In the genomic region with DNA sequence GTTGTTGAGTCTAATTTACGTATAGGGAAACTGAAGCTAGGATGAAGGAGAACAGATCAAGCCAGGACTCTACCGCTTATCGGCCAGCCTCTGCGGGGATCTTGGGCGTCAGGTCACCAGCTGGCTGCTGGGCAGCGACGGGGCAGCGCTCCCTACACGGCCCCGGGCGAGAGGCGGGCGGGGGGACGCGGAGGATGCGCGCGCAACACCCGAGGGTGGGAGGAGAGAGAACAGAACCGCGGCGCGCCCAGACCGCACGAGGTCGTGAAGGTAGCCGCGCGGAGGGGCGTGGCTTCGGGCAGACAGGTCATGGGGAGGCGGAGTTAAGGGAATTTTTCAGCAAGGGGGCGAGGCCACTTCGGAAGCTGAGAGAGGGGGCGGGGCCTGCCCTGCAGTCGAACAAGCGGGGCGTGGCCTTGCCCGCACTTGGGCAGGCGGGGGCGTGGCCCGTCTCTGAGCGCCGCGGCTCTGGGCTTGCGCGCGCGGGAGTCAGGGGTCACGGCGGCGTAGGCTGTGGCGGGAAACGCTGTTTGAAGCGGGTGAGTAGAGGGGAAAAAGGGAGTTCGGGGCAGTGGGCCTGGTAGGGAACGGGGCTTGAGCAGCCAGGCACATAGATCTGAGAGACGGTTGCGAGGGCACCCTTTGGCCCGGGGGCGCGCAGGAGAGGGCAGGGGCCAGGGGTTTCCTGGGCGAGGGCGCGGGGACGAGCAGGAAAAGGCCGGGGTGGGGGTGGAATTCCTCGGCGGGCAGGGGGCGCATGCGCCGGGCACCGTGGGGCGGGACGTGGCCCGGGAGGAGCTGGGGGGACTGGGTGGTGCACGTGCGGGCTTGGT, we compare ENCODE assay signal across 1 cellular context.
A peak's percentile ranks its signal among the peaks of the same experiment; 100 is the strongest.
TF ChIP-seq lines count a peak whose summit lies in the region.

A gene (plus strand): TSS at position 496 of the 833 bp plus-strand sequence. CDS start 14,505 bp downstream, outside the sequence.

TF ChIP-seq in K562, 482 proteins besides CTCF, POLR2A, EP300 and RAD21 (continued from another document and continues in another):
- TF ChIP-seq, protein P1, sequence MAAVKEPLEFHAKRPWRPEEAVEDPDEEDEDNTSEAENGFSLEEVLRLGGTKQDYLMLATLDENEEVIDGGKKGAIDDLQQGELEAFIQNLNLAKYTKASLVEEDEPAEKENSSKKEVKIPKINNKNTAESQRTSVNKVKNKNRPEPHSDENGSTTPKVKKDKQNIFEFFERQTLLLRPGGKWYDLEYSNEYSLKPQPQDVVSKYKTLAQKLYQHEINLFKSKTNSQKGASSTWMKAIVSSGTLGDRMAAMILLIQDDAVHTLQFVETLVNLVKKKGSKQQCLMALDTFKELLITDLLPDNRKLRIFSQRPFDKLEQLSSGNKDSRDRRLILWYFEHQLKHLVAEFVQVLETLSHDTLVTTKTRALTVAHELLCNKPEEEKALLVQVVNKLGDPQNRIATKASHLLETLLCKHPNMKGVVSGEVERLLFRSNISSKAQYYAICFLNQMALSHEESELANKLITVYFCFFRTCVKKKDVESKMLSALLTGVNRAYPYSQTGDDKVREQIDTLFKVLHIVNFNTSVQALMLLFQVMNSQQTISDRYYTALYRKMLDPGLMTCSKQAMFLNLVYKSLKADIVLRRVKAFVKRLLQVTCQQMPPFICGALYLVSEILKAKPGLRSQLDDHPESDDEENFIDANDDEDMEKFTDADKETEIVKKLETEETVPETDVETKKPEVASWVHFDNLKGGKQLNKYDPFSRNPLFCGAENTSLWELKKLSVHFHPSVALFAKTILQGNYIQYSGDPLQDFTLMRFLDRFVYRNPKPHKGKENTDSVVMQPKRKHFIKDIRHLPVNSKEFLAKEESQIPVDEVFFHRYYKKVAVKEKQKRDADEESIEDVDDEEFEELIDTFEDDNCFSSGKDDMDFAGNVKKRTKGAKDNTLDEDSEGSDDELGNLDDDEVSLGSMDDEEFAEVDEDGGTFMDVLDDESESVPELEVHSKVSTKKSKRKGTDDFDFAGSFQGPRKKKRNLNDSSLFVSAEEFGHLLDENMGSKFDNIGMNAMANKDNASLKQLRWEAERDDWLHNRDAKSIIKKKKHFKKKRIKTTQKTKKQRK (IDR thresholded peaks at IDR 0.05; ENCODE audit: borderline replicate concordance, low read depth, low read length), result no peak
- peak; percentile 67; the same call in 1 of the 2 replicates for TF ChIP-seq ATF7 (IDR thresholded peaks at IDR 0.05)
- no peak for TF ChIP-seq EWSR1 (IDR thresholded peaks at IDR 0.05; ENCODE audit: borderline replicate concordance, low read depth, partially characterized antibody)
- no peak for TF ChIP-seq STAG1 (CRISPR knock-in tag; IDR thresholded peaks at IDR 0.05; ENCODE audit: borderline replicate concordance)
- no peak for TF ChIP-seq THRAP3 (IDR thresholded peaks at IDR 0.05; ENCODE audit: borderline replicate concordance)
- TF ChIP-seq ZNF75A (CRISPR knock-in tag; IDR thresholded peaks at IDR 0.05), result no peak
- no peak for TF ChIP-seq ZNF76 (CRISPR knock-in tag; IDR thresholded peaks at IDR 0.05; ENCODE audit: borderline replicate concordance)
- TF ChIP-seq, protein P2, sequence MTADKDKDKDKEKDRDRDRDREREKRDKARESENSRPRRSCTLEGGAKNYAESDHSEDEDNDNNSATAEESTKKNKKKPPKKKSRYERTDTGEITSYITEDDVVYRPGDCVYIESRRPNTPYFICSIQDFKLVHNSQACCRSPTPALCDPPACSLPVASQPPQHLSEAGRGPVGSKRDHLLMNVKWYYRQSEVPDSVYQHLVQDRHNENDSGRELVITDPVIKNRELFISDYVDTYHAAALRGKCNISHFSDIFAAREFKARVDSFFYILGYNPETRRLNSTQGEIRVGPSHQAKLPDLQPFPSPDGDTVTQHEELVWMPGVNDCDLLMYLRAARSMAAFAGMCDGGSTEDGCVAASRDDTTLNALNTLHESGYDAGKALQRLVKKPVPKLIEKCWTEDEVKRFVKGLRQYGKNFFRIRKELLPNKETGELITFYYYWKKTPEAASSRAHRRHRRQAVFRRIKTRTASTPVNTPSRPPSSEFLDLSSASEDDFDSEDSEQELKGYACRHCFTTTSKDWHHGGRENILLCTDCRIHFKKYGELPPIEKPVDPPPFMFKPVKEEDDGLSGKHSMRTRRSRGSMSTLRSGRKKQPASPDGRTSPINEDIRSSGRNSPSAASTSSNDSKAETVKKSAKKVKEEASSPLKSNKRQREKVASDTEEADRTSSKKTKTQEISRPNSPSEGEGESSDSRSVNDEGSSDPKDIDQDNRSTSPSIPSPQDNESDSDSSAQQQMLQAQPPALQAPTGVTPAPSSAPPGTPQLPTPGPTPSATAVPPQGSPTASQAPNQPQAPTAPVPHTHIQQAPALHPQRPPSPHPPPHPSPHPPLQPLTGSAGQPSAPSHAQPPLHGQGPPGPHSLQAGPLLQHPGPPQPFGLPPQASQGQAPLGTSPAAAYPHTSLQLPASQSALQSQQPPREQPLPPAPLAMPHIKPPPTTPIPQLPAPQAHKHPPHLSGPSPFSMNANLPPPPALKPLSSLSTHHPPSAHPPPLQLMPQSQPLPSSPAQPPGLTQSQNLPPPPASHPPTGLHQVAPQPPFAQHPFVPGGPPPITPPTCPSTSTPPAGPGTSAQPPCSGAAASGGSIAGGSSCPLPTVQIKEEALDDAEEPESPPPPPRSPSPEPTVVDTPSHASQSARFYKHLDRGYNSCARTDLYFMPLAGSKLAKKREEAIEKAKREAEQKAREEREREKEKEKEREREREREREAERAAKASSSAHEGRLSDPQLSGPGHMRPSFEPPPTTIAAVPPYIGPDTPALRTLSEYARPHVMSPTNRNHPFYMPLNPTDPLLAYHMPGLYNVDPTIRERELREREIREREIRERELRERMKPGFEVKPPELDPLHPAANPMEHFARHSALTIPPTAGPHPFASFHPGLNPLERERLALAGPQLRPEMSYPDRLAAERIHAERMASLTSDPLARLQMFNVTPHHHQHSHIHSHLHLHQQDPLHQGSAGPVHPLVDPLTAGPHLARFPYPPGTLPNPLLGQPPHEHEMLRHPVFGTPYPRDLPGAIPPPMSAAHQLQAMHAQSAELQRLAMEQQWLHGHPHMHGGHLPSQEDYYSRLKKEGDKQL (CRISPR knock-in tag; IDR thresholded peaks at IDR 0.05; ENCODE audit: borderline replicate concordance), result no peak
- TF ChIP-seq TAF15 (IDR thresholded peaks at IDR 0.05; ENCODE audit: low read depth, low read length), result no peak
- TF ChIP-seq PML (IDR thresholded peaks at IDR 0.05; ENCODE audit: low read length), result peak; percentile 45
- no peak for TF ChIP-seq TEAD2 (tag; IDR thresholded peaks at IDR 0.05)
- TF ChIP-seq MAFF (IDR thresholded peaks at IDR 0.05; ENCODE audit: low read length), result no peak
- TF ChIP-seq TCFL5 (CRISPR knock-in tag; conservative IDR thresholded peaks at IDR 0.05), result no peak
- no peak for TF ChIP-seq MED1 (CRISPR knock-in tag; IDR thresholded peaks at IDR 0.05; ENCODE audit: borderline replicate concordance)
- no peak for TF ChIP-seq PRMT5 (CRISPR knock-in tag; IDR thresholded peaks at IDR 0.05)
- no peak; the same call in none of the 2 replicates for TF ChIP-seq RUNX1 (IDR thresholded peaks at IDR 0.05; ENCODE audit: low read depth)
- TF ChIP-seq RBM25 (IDR thresholded peaks at IDR 0.05; ENCODE audit: low read depth, low read length, severe bottlenecking), result no peak
- TF ChIP-seq CEBPB (tag; IDR thresholded peaks at IDR 0.05), result no peak
- peak; percentile 93 for TF ChIP-seq EGR1 (conservative IDR thresholded peaks at IDR 0.05)
- TF ChIP-seq KAT8 (IDR thresholded peaks at IDR 0.05; ENCODE audit: low read depth), result no peak
- TF ChIP-seq ZNF764 (CRISPR knock-in tag; IDR thresholded peaks at IDR 0.05; ENCODE audit: low read depth), result 0 out of 2 replicates have a peak, but pooled peaks have one; percentile 69
- TF ChIP-seq ZNF263 (CRISPR knock-in tag; IDR thresholded peaks at IDR 0.05; ENCODE audit: borderline replicate concordance), result no peak; the same call in 1 of the 2 replicates
- TF ChIP-seq ZNF444 (CRISPR knock-in tag; IDR thresholded peaks at IDR 0.05), result no peak
- TF ChIP-seq, protein P3, sequence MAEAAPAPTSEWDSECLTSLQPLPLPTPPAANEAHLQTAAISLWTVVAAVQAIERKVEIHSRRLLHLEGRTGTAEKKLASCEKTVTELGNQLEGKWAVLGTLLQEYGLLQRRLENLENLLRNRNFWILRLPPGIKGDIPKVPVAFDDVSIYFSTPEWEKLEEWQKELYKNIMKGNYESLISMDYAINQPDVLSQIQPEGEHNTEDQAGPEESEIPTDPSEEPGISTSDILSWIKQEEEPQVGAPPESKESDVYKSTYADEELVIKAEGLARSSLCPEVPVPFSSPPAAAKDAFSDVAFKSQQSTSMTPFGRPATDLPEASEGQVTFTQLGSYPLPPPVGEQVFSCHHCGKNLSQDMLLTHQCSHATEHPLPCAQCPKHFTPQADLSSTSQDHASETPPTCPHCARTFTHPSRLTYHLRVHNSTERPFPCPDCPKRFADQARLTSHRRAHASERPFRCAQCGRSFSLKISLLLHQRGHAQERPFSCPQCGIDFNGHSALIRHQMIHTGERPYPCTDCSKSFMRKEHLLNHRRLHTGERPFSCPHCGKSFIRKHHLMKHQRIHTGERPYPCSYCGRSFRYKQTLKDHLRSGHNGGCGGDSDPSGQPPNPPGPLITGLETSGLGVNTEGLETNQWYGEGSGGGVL (CRISPR knock-in tag; IDR thresholded peaks at IDR 0.05), result no peak
- peak; percentile 38; the same call in 1 of the 2 replicates for TF ChIP-seq ZNF41 (CRISPR knock-in tag; conservative IDR thresholded peaks at IDR 0.05)
- TF ChIP-seq, protein P4, sequence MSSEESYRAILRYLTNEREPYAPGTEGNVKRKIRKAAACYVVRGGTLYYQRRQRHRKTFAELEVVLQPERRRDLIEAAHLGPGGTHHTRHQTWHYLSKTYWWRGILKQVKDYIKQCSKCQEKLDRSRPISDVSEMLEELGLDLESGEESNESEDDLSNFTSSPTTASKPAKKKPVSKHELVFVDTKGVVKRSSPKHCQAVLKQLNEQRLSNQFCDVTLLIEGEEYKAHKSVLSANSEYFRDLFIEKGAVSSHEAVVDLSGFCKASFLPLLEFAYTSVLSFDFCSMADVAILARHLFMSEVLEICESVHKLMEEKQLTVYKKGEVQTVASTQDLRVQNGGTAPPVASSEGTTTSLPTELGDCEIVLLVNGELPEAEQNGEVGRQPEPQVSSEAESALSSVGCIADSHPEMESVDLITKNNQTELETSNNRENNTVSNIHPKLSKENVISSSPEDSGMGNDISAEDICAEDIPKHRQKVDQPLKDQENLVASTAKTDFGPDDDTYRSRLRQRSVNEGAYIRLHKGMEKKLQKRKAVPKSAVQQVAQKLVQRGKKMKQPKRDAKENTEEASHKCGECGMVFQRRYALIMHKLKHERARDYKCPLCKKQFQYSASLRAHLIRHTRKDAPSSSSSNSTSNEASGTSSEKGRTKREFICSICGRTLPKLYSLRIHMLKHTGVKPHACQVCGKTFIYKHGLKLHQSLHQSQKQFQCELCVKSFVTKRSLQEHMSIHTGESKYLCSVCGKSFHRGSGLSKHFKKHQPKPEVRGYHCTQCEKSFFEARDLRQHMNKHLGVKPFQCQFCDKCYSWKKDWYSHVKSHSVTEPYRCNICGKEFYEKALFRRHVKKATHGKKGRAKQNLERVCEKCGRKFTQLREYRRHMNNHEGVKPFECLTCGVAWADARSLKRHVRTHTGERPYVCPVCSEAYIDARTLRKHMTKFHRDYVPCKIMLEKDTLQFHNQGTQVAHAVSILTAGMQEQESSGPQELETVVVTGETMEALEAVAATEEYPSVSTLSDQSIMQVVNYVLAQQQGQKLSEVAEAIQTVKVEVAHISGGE (CRISPR knock-in tag; IDR thresholded peaks at IDR 0.05), result peak in 1 of 3 experiments; percentile 67; a peak in 1 of 6 replicates
- no peak for TF ChIP-seq PHB2 (IDR thresholded peaks at IDR 0.05; ENCODE audit: low read depth)
- peak; percentile 20; the same call in 1 of the 2 replicates for TF ChIP-seq TOE1 (IDR thresholded peaks at IDR 0.05; ENCODE audit: borderline replicate concordance)
- TF ChIP-seq TOE1 (CRISPR knock-in tag; IDR thresholded peaks at IDR 0.05; ENCODE audit: borderline replicate concordance, low read depth), result no peak
- no peak; the same call in 1 of the 2 replicates for TF ChIP-seq ZNF12 (CRISPR knock-in tag; IDR thresholded peaks at IDR 0.05)
- TF ChIP-seq HSF4 (CRISPR knock-in tag; IDR thresholded peaks at IDR 0.05; ENCODE audit: borderline replicate concordance), result no peak
- TF ChIP-seq NR2C1 (IDR thresholded peaks at IDR 0.05), result peak; percentile 96
- peak; percentile 97 for TF ChIP-seq NR2C1 (tag; IDR thresholded peaks at IDR 0.05)
- no peak for TF ChIP-seq TCF3 (CRISPR knock-in tag; IDR thresholded peaks at IDR 0.05)
- TF ChIP-seq, protein P5, sequence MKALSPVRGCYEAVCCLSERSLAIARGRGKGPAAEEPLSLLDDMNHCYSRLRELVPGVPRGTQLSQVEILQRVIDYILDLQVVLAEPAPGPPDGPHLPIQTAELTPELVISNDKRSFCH (CRISPR knock-in tag; IDR thresholded peaks at IDR 0.05), result no peak
- TF ChIP-seq, protein P5 (tag; IDR thresholded peaks at IDR 0.05), result no peak
- TF ChIP-seq, protein P6, sequence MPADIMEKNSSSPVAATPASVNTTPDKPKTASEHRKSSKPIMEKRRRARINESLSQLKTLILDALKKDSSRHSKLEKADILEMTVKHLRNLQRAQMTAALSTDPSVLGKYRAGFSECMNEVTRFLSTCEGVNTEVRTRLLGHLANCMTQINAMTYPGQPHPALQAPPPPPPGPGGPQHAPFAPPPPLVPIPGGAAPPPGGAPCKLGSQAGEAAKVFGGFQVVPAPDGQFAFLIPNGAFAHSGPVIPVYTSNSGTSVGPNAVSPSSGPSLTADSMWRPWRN (IDR thresholded peaks at IDR 0.05; ENCODE audit: low read depth), result no peak
- TF ChIP-seq ZNF785 (CRISPR knock-in tag; IDR thresholded peaks at IDR 0.05), result no peak
